8 cellular contexts compared by ENCODE assay signal in genomic region chr6:7910298-7910653, GRCh38. TPM values are rescaled to one million over a fixed set of nuclear protein-coding genes. Genes with fewer than 3 reads are reported as not detected.
DNase-seq lines count a peak whose midpoint lies in the region; ATAC-seq and TF ChIP-seq lines count a peak whose summit lies in the region.

No MANE protein-coding gene starts in this region.

- H3K4me3 Mint-ChIP-seq in T-helper 2 cell treated with Interferon-gamma antibody and Interleukin-4, amounts not matched to agents 5 μg/mL and 100 μg/mL, for 36 hours, result no peak overlapping the region

- no peaks in the 10 kb centered on the region for H3K27me3 Mint-ChIP-seq in T-helper 2 cell treated with Interferon-gamma antibody and Interleukin-4, amounts not matched to agents 5 μg/mL and 100 μg/mL, for 36 hours (ENCODE audit: low read depth)

- peaks cover 8% of the 10 kb centered on the region for H3K4me1 Mint-ChIP-seq in T-helper 2 cell treated with Interferon-gamma antibody and Interleukin-4, amounts not matched to agents 5 μg/mL and 100 μg/mL, for 36 hours (ENCODE audit: low read depth)

- no peak for TF ChIP-seq POLR2A in spleen (IDR thresholded peaks at IDR 0.05)

- H3K9me3 ChIP-seq in OCI-LY1 (ENCODE audit: low read length) (no peaks in the 10 kb centered on the region), heart right ventricle (no peaks in the 10 kb centered on the region), spleen (no peaks in the 10 kb centered on the region)

- H3K36me3 ChIP-seq in OCI-LY1 (ENCODE audit: insufficient read depth, low read length) (no peaks in the 10 kb centered on the region), heart right ventricle (no peaks in the 10 kb centered on the region), spleen (no peaks in the 10 kb centered on the region)

- in situ Hi-C loops in Caki2 (cut with HindIII; ENCODE audit: low pct_unique_long_range_greater_than_20kb, low sequenced_read_pairs), result no loop called here

- peak; percentile 16 for ATAC-seq in GM21529 (IDR thresholded peaks at IDR 0.05; ENCODE audit: unreplicated experiment)
- peak in 2 of 8 donors; percentile 2 to 7 for ATAC-seq in heart right ventricle

- peak overlapping the region; percentile 77; the same call in 1 of the 2 replicates for H3K9ac ChIP-seq in OCI-LY1 (ENCODE audit: low read length)

- H3K27ac Mint-ChIP-seq in T-helper 2 cell treated with Interferon-gamma antibody and Interleukin-4, amounts not matched to agents 5 μg/mL and 100 μg/mL, for 36 hours, result no peak overlapping the region

- TF ChIP-seq CTCF in OCI-LY1 (IDR thresholded peaks at IDR 0.05; ENCODE audit: low read length) (no peak), heart right ventricle (IDR thresholded peaks at IDR 0.05) (no peak), spleen (IDR thresholded peaks at IDR 0.05 in 8 of 11, conservative IDR thresholded peaks at IDR 0.05 in 3 of 11) (no peak)

- peak overlapping the region; percentile 90 for H3K4me3 ChIP-seq in OCI-LY1 (ENCODE audit: low read depth, low read length, poor library complexity, severe bottlenecking)
- peak overlapping the region; percentile 58 to 87 (median 73) for H3K4me3 ChIP-seq in heart right ventricle
- peak overlapping the region; percentile 71 to 95 (median 82) for H3K4me3 ChIP-seq in spleen

- DNase-seq in Caki2 (ENCODE audit: low read depth), result peak; percentile 16
- DNase-seq in heart right ventricle, result no peak
- peak; percentile 87 for DNase-seq in spleen
- no peak for DNase-seq in OCI-M2 (lab: John Stamatoyannopoulos, UW; ENCODE audit: unreplicated experiment)
- no peak for DNase-seq in DMS53 (lab: John Stamatoyannopoulos, UW)
- DNase-seq in T-helper 2 cell treated with Interferon-gamma antibody and Interleukin-4, amounts not matched to agents 5 μg/mL and 100 μg/mL, for 36 hours (ENCODE audit: low spot score), result no peak

- peaks cover 1% of the 10 kb centered on the region for H3K36me3 Mint-ChIP-seq in T-helper 2 cell treated with Interferon-gamma antibody and Interleukin-4, amounts not matched to agents 5 μg/mL and 100 μg/mL, for 36 hours (ENCODE audit: low read depth)

- H2AFZ ChIP-seq in OCI-LY1 (ENCODE audit: low read length), result no peak overlapping the region

- peak overlapping the region; percentile 83 for H3K4me2 ChIP-seq in OCI-LY1 (ENCODE audit: low read length)

- no peaks in the 10 kb centered on the region for H3K9me3 Mint-ChIP-seq in T-helper 2 cell treated with Interferon-gamma antibody and Interleukin-4, amounts not matched to agents 5 μg/mL and 100 μg/mL, for 36 hours

- H3K4me1 ChIP-seq in OCI-LY1 (ENCODE audit: insufficient read depth, low read length, severe bottlenecking) (peaks cover 26% of the 10 kb centered on the region), heart right ventricle (peaks cover 4 to 42% (median 21%) of the 10 kb centered on the region in 9 donors), spleen (peaks cover 11 to 59% (median 19%) of the 10 kb centered on the region in 6 donors)

- intact Hi-C loops in heart right ventricle (cut with DNase I), result loop anchor here in 8 of 10 donors (2.0 to 10.0 kb wide), 12 partner anchors 62 to 188 kb away; partner anchors contain the start of genes BLOC1S5 (in 2 of the 8) and BMP6 (in 2 of the 8)
- intact Hi-C loops in spleen (cut with DNase I; ENCODE audit: low total_unique reads), result no loop called here

- H3K27me3 ChIP-seq in OCI-LY1 (ENCODE audit: insufficient read depth, low read length) (no peaks in the 10 kb centered on the region), heart right ventricle (no peaks in the 10 kb centered on the region), spleen (replicated peaks in 1 of 7) (no peaks in the 10 kb centered on the region)

- no peaks in the 10 kb centered on the region for H3F3A ChIP-seq in OCI-LY1 (ENCODE audit: insufficient read depth, low read length)

- 1% methylated on average over 55 to 57 of the region's 57 CpGs for WGBS in heart right ventricle, 2 donors
- 0 to 1% (median 0%) methylated on average over 7 to 57 of the region's 57 CpGs for WGBS in spleen, 5 donors

- no peaks in the 10 kb centered on the region for H3K9me2 ChIP-seq in OCI-LY1 (ENCODE audit: low read depth, low read length)

- H4K20me1 ChIP-seq in OCI-LY1 (ENCODE audit: insufficient read depth, low read length), result no peaks in the 10 kb centered on the region

- no peak overlapping the region for H3K27ac ChIP-seq in OCI-LY1 (ENCODE audit: low read depth, low read length, poor library complexity, severe bottlenecking)
- H3K27ac ChIP-seq in heart right ventricle, result peak overlapping the region; percentile 52 to 85 (median 72)
- peak overlapping the region in 7 of 8 donors; percentile 22 to 87 (median 80) for H3K27ac ChIP-seq in spleen

- H3K79me2 ChIP-seq in OCI-LY1 (ENCODE audit: insufficient read depth, low read length), result peaks cover 5% of the 10 kb centered on the region; the same call in 1 of the 2 replicates

RNA-seq across cellular contexts. Expression of gene TXNDC5, which starts 0.3 kb away (rescaled TPM):
- 503 and 527 TPM in 2 replicates for total RNA-seq in Caki2 (2014; rRNA removed; shearing (Covaris generic); ENCODE audit: low replicate concordance)
- total RNA-seq in heart right ventricle (10 to 100 TPM; 26.7 to 78.0 (median 38.3) TPM), spleen (100 to 1,000 TPM; 125 to 645 (median 241) TPM)
- polyA plus RNA-seq in heart right ventricle (10 to 100 TPM; 26.5 to 65.6 TPM), spleen (10 to 100 TPM; 25.9 to 58.2 (median 48.7) TPM)

Comparison
In these comparisons a context has a peak if more than half of its experiments do, and no peak if none do; other contexts are left out.
1. DNase-seq: peak in Caki2 (single experiment) and spleen (single experiment); none in heart right ventricle (0 of 2), OCI-M2 (single experiment), DMS53 (single experiment) and T-helper 2 cell treated with Interferon-gamma antibody and Interleukin-4, amounts not matched to agents 5 μg/mL and 100 μg/mL, for 36 hours (single experiment).
2. Peak in every context shown above with its lines, with median percentiles within 50 percentile points of each other: H3K4me3 ChIP-seq.